Comparison of ENCODE assay signal across 10 cellular contexts in the genomic region with DNA sequence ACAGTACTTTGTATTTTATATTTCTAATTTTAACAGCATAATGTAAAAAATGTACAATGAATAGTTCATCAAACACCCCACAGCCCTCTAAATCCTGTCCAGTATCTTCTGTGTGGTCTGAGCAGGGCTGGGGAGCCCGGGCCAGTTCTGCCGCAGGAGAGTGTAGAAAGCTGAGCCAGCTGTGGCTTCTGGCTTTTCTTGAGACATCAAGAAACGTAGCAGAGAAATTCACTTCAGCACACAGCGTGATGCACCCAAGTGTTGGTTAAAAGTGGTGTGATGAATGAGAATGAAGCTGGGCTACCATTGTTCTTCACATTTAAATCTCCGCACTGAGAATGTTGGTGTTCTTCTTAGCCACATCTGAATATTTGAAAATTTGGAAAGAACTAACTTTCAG. TPM values are rescaled to one million over a fixed set of nuclear protein-coding genes. Genes with fewer than 3 reads are reported as not detected.
DNase-seq lines count a peak whose midpoint lies in the region; ATAC-seq and TF ChIP-seq lines count a peak whose summit lies in the region.
"Had no signal": no experiment of that assay in that cellular context is flagged by ENCODE, and none has a peak within 500 bp of the region (broad histone marks: within the 10 kb centered on the region; RNA-seq: fewer than 3 reads in every experiment).

No MANE protein-coding gene starts in this region.

- POLR2A ChIA-PET in activated CD4-positive, alpha-beta memory T cell treated with anti-CD3 and anti-CD28 coated beads for 36 hours (lab: Charles Lee), result no interaction called here

- H3K4me2 ChIP-seq in parathyroid adenoma (ENCODE audit: low read length), result peak overlapping the region; percentile 41

- H3K4me3 ChIP-seq in H7 (ENCODE audit: insufficient read depth, low read depth, low read length) (no peak overlapping the region), adrenal gland (peak overlapping the region in 1 of 4 donors; percentile 13), cardiac muscle cell (no peak overlapping the region), parathyroid adenoma (ENCODE audit: low read depth, low read length) (no peak overlapping the region)

- peaks cover 11% of the 10 kb centered on the region for H3K9me3 Mint-ChIP-seq in activated CD4-positive, alpha-beta memory T cell treated with anti-CD3 and anti-CD28 coated beads for 36 hours

- DNase-seq in H7 (peak; percentile 47), adrenal gland (peak in 1 of 7 donors; percentile 41), cardiac muscle cell (ENCODE audit: low read depth in 1 of 2, low spot score in 1 of 2) (peak in 1 of 2 donors; percentile 60)
- no peak for DNase-seq in activated CD4-positive, alpha-beta memory T cell treated with anti-CD3 and anti-CD28 coated beads for 36 hours
- DNase-seq: Calu3, T-cell had no signal

- intact Hi-C loops in adrenal gland (cut with DNase I), result no loop called here
- intact Hi-C loops in activated CD4-positive, alpha-beta memory T cell treated with anti-CD3 and anti-CD28 coated beads for 36 hours (cut with micrococcal nuclease), result no loop called here

- peaks cover 5% of the 10 kb centered on the region for H3K4me1 Mint-ChIP-seq in activated CD4-positive, alpha-beta memory T cell treated with anti-CD3 and anti-CD28 coated beads for 36 hours (ENCODE audit: low read depth)

- peak overlapping the region; percentile 54 for H2AFZ ChIP-seq in parathyroid adenoma

- no peak for TF ChIP-seq CTCF in adrenal gland (IDR thresholded peaks at IDR 0.05)
- no peak for TF ChIP-seq CTCF in cardiac muscle cell (IDR thresholded peaks at IDR 0.05; ENCODE audit: low read depth, low read length)
- TF ChIP-seq CTCF in parathyroid adenoma (IDR thresholded peaks at IDR 0.05), result no peak

- CTCF ChIA-PET in activated CD4-positive, alpha-beta memory T cell treated with anti-CD3 and anti-CD28 coated beads for 36 hours (lab: Charles Lee), result no interaction called here

- no peaks in the 10 kb centered on the region for H3K27me3 ChIP-seq in H7 (ENCODE audit: control insufficient read depth, insufficient read depth, low read length)
- H3K27me3 ChIP-seq in adrenal gland, result no peaks in the 10 kb centered on the region
- no peaks in the 10 kb centered on the region for H3K27me3 ChIP-seq in cardiac muscle cell
- no peaks in the 10 kb centered on the region for H3K27me3 ChIP-seq in parathyroid adenoma (ENCODE audit: control insufficient read depth, insufficient read depth, low read length)

- ATAC-seq in GM19328 (IDR thresholded peaks at IDR 0.05; ENCODE audit: unreplicated experiment), result no peak
- ATAC-seq in HG03457 (IDR thresholded peaks at IDR 0.05; ENCODE audit: unreplicated experiment), result no peak
- no peak for ATAC-seq in activated CD4-positive, CD25-positive, alpha-beta regulatory T cell treated with anti-CD3 and anti-CD28 coated beads, Interleukin-2, amount 50 U/mL, for 24 hours
- ATAC-seq: T-cell had no signal

- no peak overlapping the region for H3K4me3 Mint-ChIP-seq in activated CD4-positive, alpha-beta memory T cell treated with anti-CD3 and anti-CD28 coated beads for 36 hours
- H3K4me3 Mint-ChIP-seq: T-cell had no signal

- H3K9me3 ChIP-seq in adrenal gland (replicated peaks in 1 of 3), result no peaks in the 10 kb centered on the region
- H3K9me3 ChIP-seq in cardiac muscle cell (ENCODE audit: low read depth), result no peaks in the 10 kb centered on the region
- no peaks in the 10 kb centered on the region for H3K9me3 ChIP-seq in parathyroid adenoma (ENCODE audit: control insufficient read depth, low read length)

- H3K36me3 ChIP-seq in H7 (replicated peaks; ENCODE audit: control insufficient read depth, insufficient read depth, low read length), result no peaks in the 10 kb centered on the region
- no peaks in the 10 kb centered on the region for H3K36me3 ChIP-seq in adrenal gland (replicated peaks in 1 of 2)
- no peaks in the 10 kb centered on the region for H3K36me3 ChIP-seq in cardiac muscle cell
- no peaks in the 10 kb centered on the region for H3K36me3 ChIP-seq in parathyroid adenoma (ENCODE audit: control insufficient read depth, insufficient read depth, low read length)

- no peak for TF ChIP-seq POLR2A in adrenal gland (IDR thresholded peaks at IDR 0.05)

- no peak overlapping the region for H3K27ac Mint-ChIP-seq in activated CD4-positive, alpha-beta memory T cell treated with anti-CD3 and anti-CD28 coated beads for 36 hours
- H3K27ac Mint-ChIP-seq: T-cell had no signal

- no peaks in the 10 kb centered on the region for H3K79me2 ChIP-seq in parathyroid adenoma

- peaks cover 11% of the 10 kb centered on the region for H3K27me3 Mint-ChIP-seq in activated CD4-positive, alpha-beta memory T cell treated with anti-CD3 and anti-CD28 coated beads for 36 hours

- H3K27ac ChIP-seq in adrenal gland (peak overlapping the region in 4 of 5 donors; percentile 38 to 88 (median 70)), cardiac muscle cell (peak overlapping the region; percentile 55), parathyroid adenoma (no peak overlapping the region)

- WGBS in adrenal gland, 4 donors, result 32 to 47% (median 36%) methylated on average over 5 of the region's 5 CpGs

- no peaks in the 10 kb centered on the region for H3K36me3 Mint-ChIP-seq in activated CD4-positive, alpha-beta memory T cell treated with anti-CD3 and anti-CD28 coated beads for 36 hours
- H3K36me3 Mint-ChIP-seq: T-cell had no signal

- no peak overlapping the region for H3K9ac ChIP-seq in parathyroid adenoma

- peaks cover 15 to 48% of the 10 kb centered on the region in 2 donors for H3K4me1 ChIP-seq in adrenal gland (replicated peaks in 1 of 2)
- H3K4me1 ChIP-seq in cardiac muscle cell (ENCODE audit: low read depth), result peaks cover 11% of the 10 kb centered on the region
- H3K4me1 ChIP-seq in parathyroid adenoma, result no peaks in the 10 kb centered on the region

RNA-seq across cellular contexts. Expression of a gene that starts 23.6 kb away (rescaled TPM):
- total RNA-seq in H7 (2014; rRNA removed; shearing (Covaris generic)), result 7.1 and 11.0 TPM in 2 replicates
- total RNA-seq in adrenal gland, result 10 to 100 TPM; 21.5 to 37.5 (median 33.3) TPM
- polyA plus RNA-seq in adrenal gland, result 10 to 100 TPM in 2 of 3 donors, 1 to 10 TPM in 1; 8.9 to 28.3 (median 13.5) TPM
- 4.6 and 7.3 TPM in 2 replicates for total RNA-seq in cardiac muscle cell
- 12.1 and 14.2 TPM in 2 replicates for polyA plus RNA-seq in cardiac muscle cell
- 10 to 100 TPM; 22.3 to 24.1 TPM for total RNA-seq in activated CD4-positive, alpha-beta memory T cell treated with anti-CD3 and anti-CD28 coated beads for 36 hours
